ENCODE assay signal across 10 cellular contexts in genomic region chr10:121988361-121989324, GRCh38. TPM values are rescaled to one million over a fixed set of nuclear protein-coding genes. Genes with fewer than 3 reads are reported as not detected.
DNase-seq lines count a peak whose midpoint lies in the region; ATAC-seq and TF ChIP-seq lines count a peak whose summit lies in the region.
"Had no signal": no experiment of that assay in that cellular context is flagged by ENCODE, and none has a peak within 500 bp of the region (broad histone marks: within the 10 kb centered on the region; RNA-seq: fewer than 3 reads in every experiment).

TSS of gene TACC2 (plus strand) at chr10:121989163. CDS start at chr10:122021982, 32,819 bp downstream.

- H3K36me3 ChIP-seq in Peyer's patch = no peaks in the 10 kb centered on the region
- no peaks in the 10 kb centered on the region for H3K36me3 ChIP-seq in lower lobe of right lung
- H3K36me3 ChIP-seq in testis (ENCODE audit: low read depth, missing control alignments) = no peaks in the 10 kb centered on the region

- TF ChIP-seq POLR2A in Peyer's patch (IDR thresholded peaks at IDR 0.05) = no peak
- TF ChIP-seq POLR2A in testis (IDR thresholded peaks at IDR 0.05) = no peak

- H3K9me3 ChIP-seq in Peyer's patch (peaks cover 0 to 7% (median 2%) of the 10 kb centered on the region in 4 donors), lower lobe of right lung (peaks cover 7% of the 10 kb centered on the region), testis (no peaks in the 10 kb centered on the region)

- H3K4me3 ChIP-seq in Peyer's patch (peak within 1 kb of the TSS in 2 of 4 donors; percentile 18 to 22), epithelial cell of esophagus (ENCODE audit: low read length) (no peak within 1 kb of the TSS), lower lobe of right lung (peak within 1 kb of the TSS; percentile 32), testis (no peak within 1 kb of the TSS)

- ATAC-seq in lower lobe of right lung = peak; percentile 75 to 81

- H3K27ac ChIP-seq in Peyer's patch (peak within 1 kb of the TSS in 1 of 4 donors; percentile 16), lower lobe of right lung (peak within 1 kb of the TSS; percentile 61), testis (no peak within 1 kb of the TSS)

- 77 to 87% methylated on average over 13 to 15 of the region's 15 CpGs for WGBS in testis, 2 donors

- DNase-seq in Peyer's patch (no peak), epithelial cell of esophagus (ENCODE audit: low read depth) (peak; percentile 28), lower lobe of right lung (peak; percentile 60), testis (no peak), NCI-H226 (no peak), HuH-7 (ENCODE audit: low spot score) (no peak), NCI-H2196 treated with DMSO at 0.1 percent for 48 hours (lab: John Stamatoyannopoulos, UW; ENCODE audit: unreplicated experiment) (no peak), dedifferentiated amniotic fluid mesenchymal stem cell (ENCODE audit: extremely low spot score) (no peak)
- DNase-seq: activated naive CD8-positive, alpha-beta T cell treated with anti-CD3 and anti-CD28 coated beads, Interleukin-2, amount 10 ng/mL, durations not matched to agents 7 days and 5 days; posterior cingulate gyrus had no signal

- peaks cover 0 to 12% (median 0%) of the 10 kb centered on the region in 4 donors for H3K4me1 ChIP-seq in Peyer's patch
- H3K4me1 ChIP-seq in lower lobe of right lung = peaks cover 9% of the 10 kb centered on the region
- no peaks in the 10 kb centered on the region for H3K4me1 ChIP-seq in testis

- H3K27me3 ChIP-seq in Peyer's patch = no peaks in the 10 kb centered on the region
- no peaks in the 10 kb centered on the region for H3K27me3 ChIP-seq in lower lobe of right lung (ENCODE audit: low read depth)
- no peaks in the 10 kb centered on the region for H3K27me3 ChIP-seq in testis

- intact Hi-C loops in lower lobe of right lung (cut with DNase I) (no loop called here), testis (cut with DNase I; ENCODE audit: low total_unique reads) (no loop called here)

- TF ChIP-seq CTCF in Peyer's patch (IDR thresholded peaks at IDR 0.05) (no peak), epithelial cell of esophagus (IDR thresholded peaks at IDR 0.05; ENCODE audit: insufficient read depth, low read depth, low read length, missing control alignments) (no peak), lower lobe of right lung (IDR thresholded peaks at IDR 0.05) (no peak), testis (IDR thresholded peaks at IDR 0.05) (no peak)

RNA-seq across cellular contexts. Expression of gene TACC2, which starts in this region (rescaled TPM):
- total RNA-seq in Peyer's patch = 100 to 1,000 TPM in 2 of 4 donors, 10 to 100 TPM in 2; 91.6 to 140 (median 109) TPM
- 141 TPM for total RNA-seq in lower lobe of right lung
- 10 to 100 TPM; 21.3 to 24.2 TPM for total RNA-seq in testis
- polyA plus RNA-seq in testis (ENCODE audit: insufficient read depth, low read depth, low replicate concordance) = 18.0 TPM
- total RNA-seq: activated naive CD8-positive, alpha-beta T cell treated with anti-CD3 and anti-CD28 coated beads, Interleukin-2, amount 10 ng/mL, durations not matched to agents 7 days and 5 days had no signal

Comparison
In these comparisons a context has a peak if more than half of its experiments do, and no peak if none do; other contexts are left out.
1. DNase-seq: peak in epithelial cell of esophagus (single experiment) and lower lobe of right lung (single experiment); none in Peyer's patch (0 of 3), testis (single experiment), NCI-H226 (single experiment), HuH-7 (single experiment), NCI-H2196 treated with DMSO at 0.1 percent for 48 hours (single experiment) and dedifferentiated amniotic fluid mesenchymal stem cell (single experiment).